18 cellular contexts compared by ENCODE assay signal in the genomic region with DNA sequence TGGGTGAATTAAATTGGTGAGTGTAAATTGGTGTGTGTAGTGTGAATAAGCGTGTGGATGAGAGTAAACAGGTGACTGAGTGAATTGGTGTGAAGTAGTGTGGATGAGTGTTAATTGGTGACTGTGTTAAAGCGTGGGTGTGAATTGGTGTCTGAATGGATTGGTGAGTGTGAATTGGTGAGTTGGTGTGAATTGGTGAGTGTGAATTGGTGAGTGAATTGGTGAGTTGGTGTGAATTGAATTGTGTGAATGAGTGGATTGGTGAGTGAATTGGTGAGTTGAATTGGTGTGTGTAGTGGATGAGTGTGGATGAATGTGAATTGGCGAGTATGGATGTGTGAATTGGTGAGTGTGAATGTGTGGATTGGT. TPM values are rescaled to one million over a fixed set of nuclear protein-coding genes. Genes with fewer than 3 reads are reported as not detected.
DNase-seq lines count a peak whose midpoint lies in the region; ATAC-seq, FAIRE-seq and TF ChIP-seq lines count a peak whose summit lies in the region.
"Had no signal": no experiment of that assay in that cellular context is flagged by ENCODE, and none has a peak within 500 bp of the region (broad histone marks: within the 10 kb centered on the region; RNA-seq: fewer than 3 reads in every experiment).

No MANE protein-coding gene starts in this region.

- TF ChIP-seq POLR2A in IMR-90 (IDR thresholded peaks at IDR 0.05; ENCODE audit: low read depth, low read length) (no peak), H1 (IDR thresholded peaks at IDR 0.05; ENCODE audit: control extremely low read depth in 1 of 2, low read depth in 2 of 2, low read length in 2 of 2) (no peak)

- no peak overlapping the region for H3K4me3 Mint-ChIP-seq in astrocyte (ENCODE audit: unreplicated experiment)
- H3K4me3 Mint-ChIP-seq: CD4-positive, alpha-beta memory T cell; GM23338 had no signal

- no peak overlapping the region for H3K56ac ChIP-seq in IMR-90 (ENCODE audit: extremely low read depth, insufficient read depth, low read length)
- H3K56ac ChIP-seq in H1 (replicated peaks; ENCODE audit: insufficient read length, low read depth, low read length), result peak overlapping the region; percentile 94
- H3K56ac ChIP-seq in mesendoderm (ENCODE audit: low read length), result no peak overlapping the region

- H3K4me1 ChIP-seq in IMR-90 (ENCODE audit: control insufficient read depth, insufficient read depth, low read length) (peaks cover 6% of the 10 kb centered on the region), astrocyte (ENCODE audit: insufficient read depth, low read length) (peaks cover 9% of the 10 kb centered on the region), H1 (replicated peaks in 1 of 4; ENCODE audit: control insufficient read depth in 3 of 4, insufficient read depth in 4 of 4, low read length in 3 of 4) (peaks cover 0 to 6% (median 3%) of the 10 kb centered on the region in 4 experiments; a peak in 5 of 7 replicates), mesendoderm (ENCODE audit: control insufficient read depth, low read depth, low read length) (no peaks in the 10 kb centered on the region)
- H3K4me1 ChIP-seq: HAP-1 had no signal

- H3K18ac ChIP-seq in IMR-90 (ENCODE audit: low read depth, low read length) (no peak overlapping the region), H1 (ENCODE audit: extremely low read depth, low read length) (no peak overlapping the region), mesendoderm (ENCODE audit: low read length) (no peak overlapping the region)

- H3K14ac ChIP-seq in IMR-90 (replicated peaks; ENCODE audit: low read depth, low read length), result no peak overlapping the region
- H3K14ac ChIP-seq in H1 (ENCODE audit: insufficient read length), result no peak overlapping the region

- H3K9me3 ChIP-seq in IMR-90 (ENCODE audit: control insufficient read depth, insufficient read depth, low read length), result no peaks in the 10 kb centered on the region
- H3K9me3 ChIP-seq in astrocyte (ENCODE audit: insufficient read depth, low read depth, low read length), result peaks cover 8% of the 10 kb centered on the region
- peaks cover 12 to 18% of the 10 kb centered on the region in 2 experiments; a peak in 3 of 4 replicates for H3K9me3 ChIP-seq in H1 (ENCODE audit: insufficient read depth in 2 of 2, low read depth in 1 of 2, low read length in 1 of 2)

- WGBS in IMR-90 (ENCODE audit: extremely low coverage in 2 of 2, insufficient read length in 1 of 2), 2 experiments, result 96 to 100% methylated on average over 3 of the region's 3 CpGs
- WGBS in H1 (ENCODE audit: extremely low coverage in 1 of 2, insufficient coverage in 1 of 2, insufficient read length in 1 of 2, insufficient replicate concordance in 2 of 2, low coverage in 1 of 2, low lambda C conversion rate in 2 of 2, missing lambda C conversion rate in 1 of 2), 2 experiments, result 87 to 100% methylated on average over 3 of the region's 3 CpGs
- WGBS in mesendoderm (ENCODE audit: extremely low coverage, insufficient coverage, low lambda C conversion rate), result 100% methylated on average over 3 of the region's 3 CpGs

- H2AK9ac ChIP-seq in IMR-90 (replicated peaks; ENCODE audit: low read depth, low read length, poor library complexity), result no peak overlapping the region

- peaks cover 4% of the 10 kb centered on the region for H3K4me1 Mint-ChIP-seq in astrocyte (ENCODE audit: low read depth, unreplicated experiment)

- H2BK15ac ChIP-seq in IMR-90 (ENCODE audit: low read depth, low read length), result no peak overlapping the region
- no peak overlapping the region for H2BK15ac ChIP-seq in H1 (ENCODE audit: low read length)
- H2BK15ac ChIP-seq in mesendoderm (replicated peaks; ENCODE audit: low read depth), result no peak overlapping the region

- H2AFZ ChIP-seq in IMR-90 (replicated peaks; ENCODE audit: low read length, poor library complexity) (no peak overlapping the region), astrocyte (ENCODE audit: low read depth, low read length) (no peak overlapping the region), H1 (ENCODE audit: low read length) (no peak overlapping the region)
- H2AFZ ChIP-seq: GM23338 had no signal

- no peak for DNase-seq in IMR-90
- peak; percentile 14 for DNase-seq in astrocyte (ENCODE audit: low read depth)
- DNase-seq in H1 (ENCODE audit: low read depth in 1 of 2, low spot score in 2 of 2), result no peak
- no peak for DNase-seq in mesendoderm
- no peak for DNase-seq in coronary artery (ENCODE audit: low spot score)
- DNase-seq in anterior cingulate cortex (lab: John Stamatoyannopoulos, UW), result no peak
- no peak for DNase-seq in HTR-8/SVneo (ENCODE audit: insufficient read length, low spot score)
- DNase-seq in GM19239 (ENCODE audit: insufficient read length, low spot score), result no peak
- DNase-seq: C1 segment of cervical spinal cord, Calu3, COR-L47, DMS53, DMS79 treated with DMSO at 0.1 percent for 48 hours, GF-D8 had no signal

- CTCF ChIA-PET in IMR-90 (lab: Yijun Ruan, JAX), result no interaction called here
- CTCF ChIA-PET in H1 (lab: Charles Lee; ENCODE audit: partially characterized antibody), result no interaction called here

- ATAC-seq in IMR-90 (ENCODE audit: low read depth), result no peak
- ATAC-seq: GM23338 had no signal

- H4K5ac ChIP-seq in IMR-90 (ENCODE audit: low read depth, low read length) (no peak overlapping the region), H1 (ENCODE audit: insufficient read length, low read depth, low read length) (no peak overlapping the region), mesendoderm (ENCODE audit: low read length) (no peak overlapping the region)

- TF ChIP-seq EP300 in H1 (IDR thresholded peaks at IDR 0.05; ENCODE audit: borderline replicate concordance in 1 of 2, low read depth in 2 of 2, low read length in 2 of 2), result no peak

- no peak overlapping the region for H3K27ac ChIP-seq in IMR-90 (ENCODE audit: insufficient read depth, low read length)
- H3K27ac ChIP-seq in astrocyte (ENCODE audit: low read depth, low read length), result no peak overlapping the region
- H3K27ac ChIP-seq in H1 (ENCODE audit: low read depth, low read length), result no peak overlapping the region
- H3K27ac ChIP-seq in mesendoderm (ENCODE audit: low read depth, low read length), result no peak overlapping the region
- no peak overlapping the region for H3K27ac ChIP-seq in coronary artery

- peaks cover 17% of the 10 kb centered on the region; the same call in 1 of the 2 replicates for H3K23me2 ChIP-seq in H1 (ENCODE audit: low read depth, low read length)

- dilution Hi-C loops in IMR-90 (cut with HindIII; ENCODE audit: low sequenced_read_pairs, unreplicated experiment), result no loop called here

- 0 out of 2 replicates have a peak, but pooled peaks cover 6% of the 10 kb centered on the region for H3K9me1 ChIP-seq in IMR-90 (ENCODE audit: insufficient read depth, low read length)

- no peak overlapping the region for H2BK20ac ChIP-seq in IMR-90 (ENCODE audit: low read depth, low read length)
- H2BK20ac ChIP-seq in H1 (ENCODE audit: low read length), result no peak overlapping the region

- H3K27me3 ChIP-seq in IMR-90 (ENCODE audit: control insufficient read depth, insufficient read depth, low read length) (no peaks in the 10 kb centered on the region), astrocyte (ENCODE audit: insufficient read depth, low read length) (no peaks in the 10 kb centered on the region), H1 (replicated peaks in 1 of 4; ENCODE audit: control insufficient read depth in 3 of 4, extremely low read depth in 1 of 4, insufficient read depth in 3 of 4, low read length in 3 of 4) (no peaks in the 10 kb centered on the region; a peak in 1 of 7 replicates), mesendoderm (ENCODE audit: insufficient read depth, low read length, poor library complexity) (no peaks in the 10 kb centered on the region)

- no peak overlapping the region for H2BK120ac ChIP-seq in IMR-90 (ENCODE audit: low read depth, low read length)
- H2BK120ac ChIP-seq in H1 (replicated peaks; ENCODE audit: low read depth, low read length), result no peak overlapping the region
- H2BK120ac ChIP-seq in mesendoderm (ENCODE audit: low read depth, low read length), result no peak overlapping the region

- in situ Hi-C loops in IMR-90 (cut with MboI; ENCODE audit: low sequenced_read_pairs), result no loop called here

- H4K20me1 ChIP-seq in IMR-90 (ENCODE audit: insufficient read depth, low read length) (0 out of 2 replicates have a peak, but pooled peaks cover 1% of the 10 kb centered on the region), astrocyte (ENCODE audit: insufficient read depth, low read length) (peaks cover 5% of the 10 kb centered on the region), H1 (replicated peaks in 1 of 2; ENCODE audit: control insufficient read depth in 1 of 2, insufficient read depth in 2 of 2, low read length in 2 of 2) (peaks cover 0 to 9% of the 10 kb centered on the region in 2 experiments)

- no peaks in the 10 kb centered on the region for H3K9me3 Mint-ChIP-seq in astrocyte (ENCODE audit: unreplicated experiment)
- H3K9me3 Mint-ChIP-seq: CD4-positive, alpha-beta memory T cell; GM23338 had no signal

- no peak overlapping the region for H2BK12ac ChIP-seq in H1 (ENCODE audit: low read depth, low read length)

- H3K79me2 ChIP-seq in astrocyte (ENCODE audit: insufficient read depth, low read length) (peaks cover 4% of the 10 kb centered on the region), H1 (ENCODE audit: control insufficient read depth in 1 of 2, insufficient read depth in 2 of 2, low read length in 2 of 2) (no peaks in the 10 kb centered on the region), mesendoderm (ENCODE audit: control insufficient read depth, insufficient read depth, low read length) (no peaks in the 10 kb centered on the region)

- H4K91ac ChIP-seq in IMR-90 (ENCODE audit: insufficient read depth, low read depth, low read length) (no peak overlapping the region), H1 (replicated peaks; ENCODE audit: insufficient read length, low read length) (no peak overlapping the region)

- no peak overlapping the region for H4K8ac ChIP-seq in IMR-90 (ENCODE audit: low read depth in 2 of 2, low read length in 2 of 2)
- no peak overlapping the region for H4K8ac ChIP-seq in H1 (ENCODE audit: extremely low read depth, insufficient read depth, low read length)
- no peak overlapping the region for H4K8ac ChIP-seq in mesendoderm (ENCODE audit: low read depth, low read length)

- no peak overlapping the region for H3K4me3 ChIP-seq in IMR-90 (ENCODE audit: insufficient read depth, low read depth, low read length)
- no peak overlapping the region for H3K4me3 ChIP-seq in astrocyte (ENCODE audit: insufficient read depth, low read depth, low read length)
- H3K4me3 ChIP-seq in H1 (ENCODE audit: extremely low read depth in 1 of 4, insufficient read depth in 2 of 4, low read depth in 3 of 4, low read length in 4 of 4), result no peak overlapping the region
- peak overlapping the region; percentile 15 for H3K4me3 ChIP-seq in mesendoderm (ENCODE audit: low read length)
- no peak overlapping the region for H3K4me3 ChIP-seq in coronary artery
- H3K4me3 ChIP-seq: GM23338, HAP-1 had no signal

- no peak for TF ChIP-seq CTCF in IMR-90 (conservative IDR thresholded peaks at IDR 0.05; ENCODE audit: low read depth, low read length)
- no peak for TF ChIP-seq CTCF in astrocyte (IDR thresholded peaks at IDR 0.05; ENCODE audit: insufficient read depth, low read depth, low read length)
- TF ChIP-seq CTCF in H1 (IDR thresholded peaks at IDR 0.05; ENCODE audit: control extremely low read depth in 1 of 3, insufficient read depth in 1 of 3, low read depth in 1 of 3, low read length in 3 of 3), result no peak
- TF ChIP-seq CTCF in coronary artery (IDR thresholded peaks at IDR 0.05), result no peak

- intact Hi-C loops in IMR-90 (cut with micrococcal nuclease), result no loop called here

- no peak overlapping the region for H3K27ac Mint-ChIP-seq in astrocyte (ENCODE audit: unreplicated experiment)
- H3K27ac Mint-ChIP-seq: CD4-positive, alpha-beta memory T cell; GM23338 had no signal

- POLR2A ChIA-PET in IMR-90 (lab: Charles Lee; ENCODE audit: unreplicated experiment) (no interaction called here), H1 (lab: Charles Lee; ENCODE audit: partially characterized antibody) (no interaction called here)

- H3K36me3 Mint-ChIP-seq in astrocyte (ENCODE audit: low read depth, unreplicated experiment), result peaks cover 4% of the 10 kb centered on the region

- H3K79me1 ChIP-seq in IMR-90 (ENCODE audit: low read depth in 1 of 2, low read length in 2 of 2) (peaks cover 0 to 26% of the 10 kb centered on the region in 2 experiments; a peak in 2 of 4 replicates), H1 (ENCODE audit: low read depth, low read length) (no peaks in the 10 kb centered on the region), mesendoderm (ENCODE audit: low read length) (no peaks in the 10 kb centered on the region)

- FAIRE-seq in astrocyte (lab: Jason Lieb, UNC), result no peak
- no peak for FAIRE-seq in H1 (lab: Jason Lieb, UNC)
- FAIRE-seq in HTR-8/SVneo (lab: Jason Lieb, UNC), result no peak
- no peak for FAIRE-seq in GM19239 (lab: Jason Lieb, UNC)
- FAIRE-seq: H54 had no signal

- H2BK5ac ChIP-seq in IMR-90 (ENCODE audit: low read depth, low read length, poor library complexity, severe bottlenecking) (peak overlapping the region; percentile 45), H1 (ENCODE audit: low read depth, low read length) (no peak overlapping the region), mesendoderm (ENCODE audit: low read length) (no peak overlapping the region)

- BruUV-seq in IMR-90 (replicated peaks; lab: Mats Ljungman, UMichigan), result no TSS peak

- H3K36me3 ChIP-seq in IMR-90 (ENCODE audit: control insufficient read depth, insufficient read depth, low read length) (no peaks in the 10 kb centered on the region; the same call in 1 of the 2 replicates), astrocyte (ENCODE audit: insufficient read depth, low read length) (no peaks in the 10 kb centered on the region), H1 (ENCODE audit: control insufficient read depth in 2 of 4, insufficient read depth in 4 of 4, low read length in 3 of 4) (no peaks in the 10 kb centered on the region; a peak in 1 of 8 replicates), mesendoderm (ENCODE audit: control insufficient read depth, insufficient read depth, low read length) (no peaks in the 10 kb centered on the region)

- H3K23ac ChIP-seq in IMR-90 (ENCODE audit: low read depth, low read length) (peak overlapping the region; percentile 49; the same call in 1 of the 2 replicates), H1 (ENCODE audit: insufficient read length) (no peak overlapping the region), mesendoderm (ENCODE audit: low read length) (no peak overlapping the region)

- H2AK5ac ChIP-seq in IMR-90 (ENCODE audit: low read depth, low read length), result no peak overlapping the region
- peak overlapping the region; percentile 82; the same call in 1 of the 2 replicates for H2AK5ac ChIP-seq in H1 (ENCODE audit: low read depth, low read length)
- no peak overlapping the region for H2AK5ac ChIP-seq in mesendoderm (ENCODE audit: low read length)

- H3K4ac ChIP-seq in IMR-90 (ENCODE audit: low read depth, low read length) (no peak overlapping the region), H1 (replicated peaks; ENCODE audit: insufficient read length, low read depth, low read length) (no peak overlapping the region), mesendoderm (ENCODE audit: low read depth, low read length) (no peak overlapping the region)

- H3K27me3 Mint-ChIP-seq in astrocyte (ENCODE audit: low read depth, unreplicated experiment), result no peaks in the 10 kb centered on the region
- H3K27me3 Mint-ChIP-seq: CD4-positive, alpha-beta memory T cell had no signal

- TF ChIP-seq RAD21 in IMR-90 (IDR thresholded peaks at IDR 0.05; ENCODE audit: low read length), result no peak
- TF ChIP-seq RAD21 in H1 (IDR thresholded peaks at IDR 0.05 in 1 of 2, conservative IDR thresholded peaks at IDR 0.05 in 1 of 2; ENCODE audit: low read depth in 2 of 2, low read length in 2 of 2), result no peak

- H3K9ac ChIP-seq in IMR-90 (ENCODE audit: low read depth, low read length) (no peak overlapping the region), astrocyte (ENCODE audit: low read length) (no peak overlapping the region), H1 (replicated peaks in 1 of 4; ENCODE audit: extremely low read depth in 1 of 4, low read depth in 3 of 4, low read length in 3 of 4) (no peak overlapping the region; a peak in 1 of 7 replicates), mesendoderm (ENCODE audit: low read length) (no peak overlapping the region)

- H3K4me2 ChIP-seq in IMR-90 (ENCODE audit: low read depth, low read length) (no peak overlapping the region), astrocyte (ENCODE audit: low read length) (no peak overlapping the region), H1 (ENCODE audit: insufficient read depth in 1 of 2, low read depth in 2 of 2, low read length in 2 of 2) (no peak overlapping the region), mesendoderm (ENCODE audit: low read length) (no peak overlapping the region)
- H3K4me2 ChIP-seq: GM23338 had no signal

RNA-seq across cellular contexts. Expression of a gene that starts 8.3 kb away (rescaled TPM):
- total RNA-seq in IMR-90 (2012; rRNA removed), result 45.7 and 63.0 TPM in 2 replicates
- polyA plus RNA-seq in IMR-90 (2012; rRNA removed), result 107 and 129 TPM in 2 replicates
- polyA plus RNA-seq in IMR-90 (2012; cell fraction: cytosol; rRNA removed), result 140 and 151 TPM in 2 replicates
- 73.9 and 142 TPM in 2 replicates for polyA plus RNA-seq in IMR-90 (2012; cell fraction: nucleus; rRNA removed; ENCODE audit: low replicate concordance)
- 135 and 139 TPM in 2 replicates for total RNA-seq in astrocyte
- 194 TPM in 2 replicates for total RNA-seq in H1 (2021; fragmentation: NEBNext Ultra II Directional; extraction: Animal tissue kit (Norgen Biotek cat#: 25700))
- 87.8 and 138 TPM in 2 replicates for polyA plus RNA-seq in H1 (2011; rRNA removed)
- polyA plus RNA-seq in H1 (2011; cell fraction: cytosol; rRNA removed), result 133 TPM
- 105 TPM for polyA plus RNA-seq in H1 (2011; cell fraction: nucleus; rRNA removed)
- polyA plus RNA-seq in H1 (2012, experiment 1 of 2), result 115 to 177 TPM (median 165 TPM) in 4 replicates
- 126 TPM for polyA plus RNA-seq in H1 (2012, experiment 2 of 2)
- polyA plus RNA-seq in H1 (2013, experiment 1 of 2), result 120 TPM
- 113 TPM for polyA plus RNA-seq in H1 (2013, experiment 2 of 2)
- polyA minus RNA-seq in H1 (2011; rRNA and poly(A)+ RNA removed), result 12.5 and 13.3 TPM in 2 replicates
- polyA minus RNA-seq in H1 (2011; cell fraction: cytosol; rRNA and poly(A)+ RNA removed), result 44.8 TPM
- 30.7 TPM for polyA minus RNA-seq in H1 (2011; cell fraction: nucleus; rRNA and poly(A)+ RNA removed)
- 119 TPM for polyA plus RNA-seq in mesendoderm (2013, experiment 1 of 2)
- 120 TPM for polyA plus RNA-seq in mesendoderm (2013, experiment 2 of 2)

RNA-seq across cellular contexts. Expression of a gene that starts 8.3 kb away (rescaled TPM):
- 92.5 and 97.8 TPM in 2 replicates for total RNA-seq in IMR-90 (2012; rRNA removed)
- polyA plus RNA-seq in IMR-90 (2012; rRNA removed), result 469 and 502 TPM in 2 replicates
- polyA plus RNA-seq in IMR-90 (2012; cell fraction: cytosol; rRNA removed), result 392 and 634 TPM in 2 replicates
- polyA plus RNA-seq in IMR-90 (2012; cell fraction: nucleus; rRNA removed; ENCODE audit: low replicate concordance), result 1,013 and 2,455 TPM in 2 replicates
- 112 and 139 TPM in 2 replicates for total RNA-seq in astrocyte
- total RNA-seq in H1 (2021; fragmentation: NEBNext Ultra II Directional; extraction: Animal tissue kit (Norgen Biotek cat#: 25700)), result 10.0 and 10.5 TPM in 2 replicates
- 17.2 and 35.4 TPM in 2 replicates for polyA plus RNA-seq in H1 (2011; rRNA removed)
- polyA plus RNA-seq in H1 (2011; cell fraction: cytosol; rRNA removed), result 21.3 TPM
- 57.8 TPM for polyA plus RNA-seq in H1 (2011; cell fraction: nucleus; rRNA removed)
- polyA plus RNA-seq in H1 (2012, experiment 1 of 2), result 6.4 to 14.9 TPM (median 13.3 TPM) in 4 replicates
- polyA plus RNA-seq in H1 (2012, experiment 2 of 2), result 7.6 TPM
- polyA plus RNA-seq in H1 (2013, experiment 1 of 2), result 12.0 TPM
- 10.6 TPM for polyA plus RNA-seq in H1 (2013, experiment 2 of 2)
- polyA minus RNA-seq in H1 (2011; rRNA and poly(A)+ RNA removed), result 3.0 and 3.5 TPM in 2 replicates
- polyA minus RNA-seq in H1 (2011; cell fraction: cytosol; rRNA and poly(A)+ RNA removed), result 9.2 TPM
- 7.8 TPM for polyA minus RNA-seq in H1 (2011; cell fraction: nucleus; rRNA and poly(A)+ RNA removed)
- polyA plus RNA-seq in mesendoderm (2013, experiment 1 of 2), result 5.1 TPM
- polyA plus RNA-seq in mesendoderm (2013, experiment 2 of 2), result 4.6 TPM
- total RNA-seq: Calu3 had no signal

RNA-seq across cellular contexts. Expression of a gene that starts 17.5 kb away (rescaled TPM):
- 27.2 and 27.5 TPM in 2 replicates for total RNA-seq in IMR-90 (2012; rRNA removed)
- polyA plus RNA-seq in IMR-90 (2012; rRNA removed), result 35.9 and 47.6 TPM in 2 replicates
- polyA plus RNA-seq in IMR-90 (2012; cell fraction: cytosol; rRNA removed), result 17.5 and 35.8 TPM in 2 replicates
- polyA plus RNA-seq in IMR-90 (2012; cell fraction: nucleus; rRNA removed; ENCODE audit: low replicate concordance), result 176 and 462 TPM in 2 replicates
- total RNA-seq in astrocyte, result 54.0 and 55.0 TPM in 2 replicates
- total RNA-seq in H1 (2021; fragmentation: NEBNext Ultra II Directional; extraction: Animal tissue kit (Norgen Biotek cat#: 25700)), result 56.0 and 58.9 TPM in 2 replicates
- polyA plus RNA-seq in H1 (2011; rRNA removed), result 39.4 and 59.8 TPM in 2 replicates
- polyA plus RNA-seq in H1 (2011; cell fraction: cytosol; rRNA removed), result 45.1 TPM
- 354 TPM for polyA plus RNA-seq in H1 (2011; cell fraction: nucleus; rRNA removed)
- polyA plus RNA-seq in H1 (2012, experiment 1 of 2), result 29.6 to 56.3 TPM (median 52.4 TPM) in 4 replicates
- polyA plus RNA-seq in H1 (2012, experiment 2 of 2), result 32.5 TPM
- polyA plus RNA-seq in H1 (2013, experiment 1 of 2), result 41.1 TPM
- polyA plus RNA-seq in H1 (2013, experiment 2 of 2), result 37.2 TPM
- polyA minus RNA-seq in H1 (2011; rRNA and poly(A)+ RNA removed), result 16.1 and 16.9 TPM in 2 replicates
- polyA minus RNA-seq in H1 (2011; cell fraction: cytosol; rRNA and poly(A)+ RNA removed), result 33.2 TPM
- 81.8 TPM for polyA minus RNA-seq in H1 (2011; cell fraction: nucleus; rRNA and poly(A)+ RNA removed)
- 25.1 TPM for polyA plus RNA-seq in mesendoderm (2013, experiment 1 of 2)
- polyA plus RNA-seq in mesendoderm (2013, experiment 2 of 2), result 25.4 TPM

RNA-seq across cellular contexts. Expression of a gene that starts 32.5 kb away (rescaled TPM):
- total RNA-seq in IMR-90 (2012; rRNA removed) (53.9 and 61.1 TPM in 2 replicates), astrocyte (194 and 197 TPM in 2 replicates)
- polyA plus RNA-seq in IMR-90 (2012; rRNA removed) (209 and 239 TPM in 2 replicates), H1 (2011; rRNA removed) (79.8 and 121 TPM in 2 replicates)
- 37.1 and 43.3 TPM in 2 replicates for polyA plus RNA-seq in IMR-90 (2012; cell fraction: cytosol; rRNA removed)
- polyA plus RNA-seq in IMR-90 (2012; cell fraction: nucleus; rRNA removed; ENCODE audit: low replicate concordance), result 2,162 and 3,411 TPM in 2 replicates
- 120 TPM in 2 replicates for total RNA-seq in H1 (2021; fragmentation: NEBNext Ultra II Directional; extraction: Animal tissue kit (Norgen Biotek cat#: 25700))
- polyA plus RNA-seq in H1 (2011; cell fraction: cytosol; rRNA removed), result 153 TPM
- 606 TPM for polyA plus RNA-seq in H1 (2011; cell fraction: nucleus; rRNA removed)
- polyA plus RNA-seq in H1 (2012, experiment 1 of 2), result 111 to 127 TPM (median 117 TPM) in 4 replicates
- polyA plus RNA-seq in H1 (2012, experiment 2 of 2), result 46.7 TPM
- 109 TPM for polyA plus RNA-seq in H1 (2013, experiment 1 of 2)
- polyA plus RNA-seq in H1 (2013, experiment 2 of 2), result 91.9 TPM
- polyA minus RNA-seq in H1 (2011; rRNA and poly(A)+ RNA removed), result 66.3 and 81.1 TPM in 2 replicates
- polyA minus RNA-seq in H1 (2011; cell fraction: cytosol; rRNA and poly(A)+ RNA removed), result 48.5 TPM
- 142 TPM for polyA minus RNA-seq in H1 (2011; cell fraction: nucleus; rRNA and poly(A)+ RNA removed)
- polyA plus RNA-seq in mesendoderm (2013, experiment 1 of 2), result 65.2 TPM
- 61.8 TPM for polyA plus RNA-seq in mesendoderm (2013, experiment 2 of 2)

RNA-seq across cellular contexts. Expression of a gene that starts 35.6 kb away (rescaled TPM):
- total RNA-seq in IMR-90 (2012; rRNA removed) (under 0.01 TPM in 1 of 2 replicates, not detected in the other), astrocyte (0.41 and 0.50 TPM in 2 replicates)
- polyA plus RNA-seq in IMR-90 (2012; rRNA removed) (0.05 and 0.06 TPM in 2 replicates), H1 (2011; rRNA removed) (0.03 and 0.16 TPM in 2 replicates)
- 0.04 TPM in 1 of 2 replicates, not detected in the other for polyA plus RNA-seq in IMR-90 (2012; cell fraction: cytosol; rRNA removed)
- 0.56 and 1.9 TPM in 2 replicates for polyA plus RNA-seq in IMR-90 (2012; cell fraction: nucleus; rRNA removed; ENCODE audit: low replicate concordance)
- 0.11 and 0.19 TPM in 2 replicates for total RNA-seq in H1 (2021; fragmentation: NEBNext Ultra II Directional; extraction: Animal tissue kit (Norgen Biotek cat#: 25700))
- 0.06 TPM for polyA plus RNA-seq in H1 (2011; cell fraction: cytosol; rRNA removed)
- polyA plus RNA-seq in H1 (2011; cell fraction: nucleus; rRNA removed), result 0.64 TPM
- 0.12 to 0.22 TPM (median 0.17 TPM) in 4 replicates for polyA plus RNA-seq in H1 (2012, experiment 1 of 2)
- 0.14 TPM for polyA plus RNA-seq in H1 (2012, experiment 2 of 2)
- 0.04 TPM for polyA plus RNA-seq in H1 (2013, experiment 1 of 2)
- 0.02 TPM for polyA plus RNA-seq in H1 (2013, experiment 2 of 2)
- polyA minus RNA-seq in H1 (2011; rRNA and poly(A)+ RNA removed), result 0.05 TPM in 1 of 2 replicates, not detected in the other
- not detected for polyA minus RNA-seq in H1 (2011; cell fraction: cytosol; rRNA and poly(A)+ RNA removed)
- polyA minus RNA-seq in H1 (2011; cell fraction: nucleus; rRNA and poly(A)+ RNA removed), result 0.40 TPM
- 0.03 TPM for polyA plus RNA-seq in mesendoderm (2013, experiment 1 of 2)
- 0.04 TPM for polyA plus RNA-seq in mesendoderm (2013, experiment 2 of 2)
- polyA plus RNA-seq: GM23338 had no signal
